In genomic region chr17:45119964-45120363, GRCh38 we compare ENCODE assay signal across 20 cellular contexts.
"Had no signal": no experiment of that assay in that cellular context is flagged by ENCODE, and none has a peak within 500 bp of the region (broad histone marks: within the 10 kb centered on the region; RNA-seq: fewer than 3 reads in every experiment).

No MANE protein-coding gene starts in this region.

- H3K9me3 ChIP-seq: MG63 had no signal

- H3K4me3 ChIP-seq: MG63 had no signal

- DNase-seq: IMR-90, Karpas-422, KG1, MG63, NCI-H1092, NCI-H1105 treated with DMSO at 0.1 percent for 48 hours, NCI-H1417 treated with DMSO at 0.1 percent for 48 hours, NCI-H146, NCI-H1694 treated with DMSO at 0.1 percent for 48 hours, NCI-H1930, NCI-H2081, NCI-H2107, NCI-H226, NCI-H446, NCI-H510A, NCI-H524 treated with DMSO at 0.1 percent for 48 hours, NCI-H69, NCI-H774, RPMI8226, SHP77 had no signal

- H3K27me3 ChIP-seq: MG63 had no signal
